ENCODE assay signal across 1 cellular context in the genomic region with DNA sequence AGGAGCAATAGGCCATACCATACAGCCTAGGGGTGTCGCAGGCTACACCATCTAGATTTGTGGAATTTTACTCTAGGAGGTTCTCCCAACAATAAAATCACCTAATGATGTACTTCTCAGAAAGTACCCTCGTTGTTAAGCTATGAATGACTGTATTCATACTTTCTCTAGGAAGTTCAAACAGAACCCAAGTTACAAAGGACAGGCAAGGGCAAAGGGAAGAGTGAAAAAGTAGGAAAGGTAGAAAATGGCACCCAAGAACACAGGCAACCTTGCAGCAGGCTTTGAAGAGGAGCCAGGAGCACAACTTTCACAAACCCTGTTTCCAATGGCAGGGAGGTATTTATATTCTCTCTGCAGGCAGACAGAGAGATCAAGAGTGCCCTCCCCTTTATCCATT.
TF ChIP-seq lines count a peak whose summit lies in the region.

No MANE protein-coding gene starts in this region.

TF ChIP-seq in WTC11, 78 proteins besides CTCF, POLR2A, EP300 and RAD21 (continued from another document):
- TF ChIP-seq, protein P1, sequence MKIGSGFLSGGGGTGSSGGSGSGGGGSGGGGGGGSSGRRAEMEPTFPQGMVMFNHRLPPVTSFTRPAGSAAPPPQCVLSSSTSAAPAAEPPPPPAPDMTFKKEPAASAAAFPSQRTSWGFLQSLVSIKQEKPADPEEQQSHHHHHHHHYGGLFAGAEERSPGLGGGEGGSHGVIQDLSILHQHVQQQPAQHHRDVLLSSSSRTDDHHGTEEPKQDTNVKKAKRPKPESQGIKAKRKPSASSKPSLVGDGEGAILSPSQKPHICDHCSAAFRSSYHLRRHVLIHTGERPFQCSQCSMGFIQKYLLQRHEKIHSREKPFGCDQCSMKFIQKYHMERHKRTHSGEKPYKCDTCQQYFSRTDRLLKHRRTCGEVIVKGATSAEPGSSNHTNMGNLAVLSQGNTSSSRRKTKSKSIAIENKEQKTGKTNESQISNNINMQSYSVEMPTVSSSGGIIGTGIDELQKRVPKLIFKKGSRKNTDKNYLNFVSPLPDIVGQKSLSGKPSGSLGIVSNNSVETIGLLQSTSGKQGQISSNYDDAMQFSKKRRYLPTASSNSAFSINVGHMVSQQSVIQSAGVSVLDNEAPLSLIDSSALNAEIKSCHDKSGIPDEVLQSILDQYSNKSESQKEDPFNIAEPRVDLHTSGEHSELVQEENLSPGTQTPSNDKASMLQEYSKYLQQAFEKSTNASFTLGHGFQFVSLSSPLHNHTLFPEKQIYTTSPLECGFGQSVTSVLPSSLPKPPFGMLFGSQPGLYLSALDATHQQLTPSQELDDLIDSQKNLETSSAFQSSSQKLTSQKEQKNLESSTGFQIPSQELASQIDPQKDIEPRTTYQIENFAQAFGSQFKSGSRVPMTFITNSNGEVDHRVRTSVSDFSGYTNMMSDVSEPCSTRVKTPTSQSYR (CRISPR knock-in tag; IDR thresholded peaks at IDR 0.05): no peak
